ENCODE assay signal across 1 cellular context in genomic region chr18:13872373-13872772, GRCh38.
TF ChIP-seq lines count a peak whose summit lies in the region.

No MANE protein-coding gene starts in this region.

TF ChIP-seq in GM23338, 12 proteins besides CTCF, POLR2A, EP300 and RAD21:
- no peak for TF ChIP-seq REST (IDR thresholded peaks at IDR 0.05; ENCODE audit: unreplicated experiment)
- no peak for TF ChIP-seq EZH2 (IDR thresholded peaks at IDR 0.05; ENCODE audit: low read depth, unreplicated experiment)
- no peak for TF ChIP-seq STAT1 (IDR thresholded peaks at IDR 0.05; ENCODE audit: unreplicated experiment)
- TF ChIP-seq NANOG (IDR thresholded peaks at IDR 0.05; ENCODE audit: borderline replicate concordance): no peak
TF ChIP-seq in GM23338: peak in this region for 0.
